Comparison of ENCODE assay signal across 15 cellular contexts in the genomic region with DNA sequence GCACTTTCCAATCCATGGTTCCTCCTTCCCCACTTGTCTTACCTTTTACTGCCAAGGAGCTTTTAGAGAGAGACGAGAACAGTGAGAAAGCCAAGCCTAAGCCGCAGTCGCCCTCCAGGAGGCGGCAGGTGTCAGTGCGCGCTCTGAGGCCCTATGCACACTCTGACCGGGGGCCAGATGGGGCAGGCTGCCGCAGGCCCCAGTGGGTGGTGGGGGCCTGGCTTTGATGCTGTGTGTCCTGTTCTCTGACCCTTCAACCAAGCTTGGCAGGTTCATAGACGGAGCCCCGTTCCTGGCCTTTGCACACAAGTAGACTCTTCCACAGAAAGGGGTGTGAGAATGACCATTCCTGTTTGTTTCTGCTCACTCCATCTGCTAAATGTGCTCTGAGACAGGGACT.
DNase-seq lines count a peak whose midpoint lies in the region; TF ChIP-seq lines count a peak whose summit lies in the region.
"Had no signal": no experiment of that assay in that cellular context is flagged by ENCODE, and none has a peak within 500 bp of the region (broad histone marks: within the 10 kb centered on the region; RNA-seq: fewer than 3 reads in every experiment).

No MANE protein-coding gene starts in this region.

- no peak overlapping the region for H3K4me3 ChIP-seq in OCI-LY7 (ENCODE audit: low read depth, low read length, poor library complexity, severe bottlenecking)
- H3K4me3 ChIP-seq: esophagus squamous epithelium had no signal

- no peaks in the 10 kb centered on the region for H3K4me1 Mint-ChIP-seq in HFFc6 (ENCODE audit: low read depth)

- peak; percentile 22 for DNase-seq in NCI-H2196 (lab: John Stamatoyannopoulos, UW; ENCODE audit: unreplicated experiment)
- DNase-seq in NCI-H2196 treated with DMSO at 0.1 percent for 48 hours (lab: John Stamatoyannopoulos, UW; ENCODE audit: unreplicated experiment): no peak
- DNase-seq in DMS79 (lab: John Stamatoyannopoulos, UW): peak; percentile 17
- peak; percentile 81 for DNase-seq in OCI-LY7 (ENCODE audit: low spot score)
- peak; percentile 4 for DNase-seq in mucosa of gallbladder (ENCODE audit: low spot score)
- no peak for DNase-seq in HFFc6
- DNase-seq in NCI-H774 (lab: John Stamatoyannopoulos, UW): no peak
- DNase-seq in NCI-H1930 (lab: John Stamatoyannopoulos, UW): no peak
- DNase-seq: Calu3; esophagus squamous epithelium; NCI-H226; occipital lobe; stimulated activated CD4-positive, alpha-beta T cell treated with anti-CD3 and anti-CD28 coated beads, Interleukin-15, amount 100 ng/mL, for 24 hours; T-helper 9 cell had no signal

- POLR2A ChIA-PET in OCI-LY7 (lab: Charles Lee): interaction anchor here (1.0 to 1.9 kb wide), 4 partner anchors 9 to 154 kb away, joined by 3 to 6 read pairs (median 4); no protein-coding TSS in a partner anchor

- H3K36me3 Mint-ChIP-seq in HFFc6 (ENCODE audit: low read depth): no peaks in the 10 kb centered on the region
- H3K36me3 Mint-ChIP-seq: memory B cell had no signal

- no peaks in the 10 kb centered on the region for H3K9me3 ChIP-seq in OCI-LY7 (ENCODE audit: low read length)
- H3K9me3 ChIP-seq: esophagus squamous epithelium had no signal

- H3K27me3 Mint-ChIP-seq in HFFc6 (ENCODE audit: insufficient read depth): peaks cover 12% of the 10 kb centered on the region

- peak overlapping the region; percentile 50 for H3K4me2 ChIP-seq in OCI-LY7 (ENCODE audit: low read length)

- H3K79me2 ChIP-seq in OCI-LY7 (ENCODE audit: insufficient read depth, low read depth, low read length): peaks cover 22% of the 10 kb centered on the region; the same call in 1 of the 2 replicates

- intact Hi-C loops in OCI-LY7 (cut with micrococcal nuclease; ENCODE audit: unreplicated experiment): loop anchor here (1.0 to 10.0 kb wide), 5 partner anchors 41 to 536 kb away; no protein-coding TSS in a partner anchor

- no peaks in the 10 kb centered on the region for H3K9me3 Mint-ChIP-seq in HFFc6
- H3K9me3 Mint-ChIP-seq: memory B cell had no signal

- peaks cover 54% of the 10 kb centered on the region for H3K4me1 ChIP-seq in OCI-LY7 (ENCODE audit: insufficient read depth, low read length, poor library complexity, severe bottlenecking)
- H3K4me1 ChIP-seq: esophagus squamous epithelium had no signal

- CTCF ChIA-PET in OCI-LY7 (lab: Charles Lee; ENCODE audit: unreplicated experiment): interaction anchor here (0.7 to 2.3 kb wide), 5 partner anchors 9 to 67 kb away, joined by 3 to 15 read pairs (median 3); no protein-coding TSS in a partner anchor

- TF ChIP-seq CTCF in OCI-LY7 (conservative IDR thresholded peaks at IDR 0.05; ENCODE audit: low read length) (peak; percentile 83), HFFc6 (IDR thresholded peaks at IDR 0.05) (no peak)

- H3K27ac ChIP-seq in OCI-LY7 (ENCODE audit: low read depth, low read length, poor library complexity, severe bottlenecking): peak overlapping the region; percentile 64
- H3K27ac ChIP-seq: esophagus squamous epithelium had no signal

- H3K9me2 ChIP-seq in OCI-LY7 (ENCODE audit: insufficient read depth, low read length): no peaks in the 10 kb centered on the region

- H3K27ac Mint-ChIP-seq in HFFc6: no peak overlapping the region
- H3K27ac Mint-ChIP-seq: memory B cell had no signal

- H3K36me3 ChIP-seq in OCI-LY7 (ENCODE audit: insufficient read depth, low read length): peaks cover 26% of the 10 kb centered on the region
- H3K36me3 ChIP-seq: esophagus squamous epithelium had no signal

- H4K20me1 ChIP-seq in OCI-LY7 (ENCODE audit: insufficient read depth, low read length): no peaks in the 10 kb centered on the region

- H2AFZ ChIP-seq in OCI-LY7 (ENCODE audit: low read length): no peak overlapping the region

- BruUV-seq in OCI-LY7 (replicated peaks; lab: Mats Ljungman, UMichigan): no TSS peak

- no peak overlapping the region for H3K4me3 Mint-ChIP-seq in HFFc6
- H3K4me3 Mint-ChIP-seq: memory B cell had no signal

Comparison
In these comparisons a context has a peak if more than half of its experiments do, and no peak if none do; other contexts are left out.
1. DNase-seq: peak in NCI-H2196 (single experiment), DMS79 (single experiment), OCI-LY7 (single experiment) and mucosa of gallbladder (single experiment); none in NCI-H2196 treated with DMSO at 0.1 percent for 48 hours (single experiment), HFFc6 (single experiment), NCI-H774 (single experiment) and NCI-H1930 (0 of 2).